Comparison of ENCODE assay signal across 19 cellular contexts in genomic region chr10:129021597-129022304, GRCh38.
DNase-seq lines count a peak whose midpoint lies in the region; ATAC-seq, FAIRE-seq and TF ChIP-seq lines count a peak whose summit lies in the region.
"Had no signal": no experiment of that assay in that cellular context is flagged by ENCODE, and none has a peak within 500 bp of the region (broad histone marks: within the 10 kb centered on the region; RNA-seq: fewer than 3 reads in every experiment).

No MANE protein-coding gene starts in this region.

- no peaks in the 10 kb centered on the region for H3K23me2 ChIP-seq in H1 (ENCODE audit: low read depth, low read length)

- H2AFZ ChIP-seq in H1 (ENCODE audit: low read length): peak overlapping the region; percentile 82

- peak overlapping the region; percentile 21 for H2BK120ac ChIP-seq in H1 (replicated peaks; ENCODE audit: low read depth, low read length)

- H4K8ac ChIP-seq in H1 (ENCODE audit: extremely low read depth, insufficient read depth, low read length): no peak overlapping the region; the same call in 1 of the 2 replicates

- no peak overlapping the region for H3K4ac ChIP-seq in H1 (replicated peaks; ENCODE audit: insufficient read length, low read depth, low read length)

- no peak for TF ChIP-seq EP300 in H1 (IDR thresholded peaks at IDR 0.05; ENCODE audit: borderline replicate concordance in 1 of 2, low read depth in 2 of 2, low read length in 2 of 2)

- H3K23ac ChIP-seq in H1 (ENCODE audit: insufficient read length): no peak overlapping the region

- H3K36me3 ChIP-seq in H1 (ENCODE audit: control insufficient read depth in 2 of 4, insufficient read depth in 4 of 4, low read length in 3 of 4): no peaks in the 10 kb centered on the region
- H3K36me3 ChIP-seq in iPS-15b (ENCODE audit: control insufficient read depth, insufficient read depth, low read length): no peaks in the 10 kb centered on the region
- no peaks in the 10 kb centered on the region for H3K36me3 ChIP-seq in psoas muscle (ENCODE audit: insufficient read depth in 1 of 2, low read depth in 1 of 2)
- H3K36me3 ChIP-seq: transverse colon had no signal

- H2BK15ac ChIP-seq in H1 (ENCODE audit: low read length): 0 out of 2 replicates have a peak overlapping the region, but pooled peaks have one; percentile 25

- FAIRE-seq in H1 (lab: Jason Lieb, UNC): no peak
- FAIRE-seq: A549 had no signal

- H4K91ac ChIP-seq in H1 (replicated peaks; ENCODE audit: insufficient read length, low read length): no peak overlapping the region

- intact Hi-C loops in psoas muscle (cut with DNase I): loop anchor here in 1 of 2 donors (10.0 kb wide), 1 partner anchor 397 kb away; no protein-coding TSS in a partner anchor

- H2BK20ac ChIP-seq in H1 (ENCODE audit: low read length): peak overlapping the region; percentile 51; the same call in 1 of the 2 replicates

- CTCF ChIA-PET in H1 (lab: Charles Lee; ENCODE audit: partially characterized antibody): interaction anchor here (0.7 to 2.6 kb wide), 4 partner anchors 10 to 310 kb away, joined by 3 to 13 read pairs (median 3); no protein-coding TSS in a partner anchor

- no peak overlapping the region for H3K14ac ChIP-seq in H1 (ENCODE audit: insufficient read length)

- peak in 2 of 4 donors; percentile 20 to 29 for ATAC-seq in psoas muscle
- no peak for ATAC-seq in HG03521 (IDR thresholded peaks at IDR 0.05; ENCODE audit: unreplicated experiment)
- no peak for ATAC-seq in HG03457 (IDR thresholded peaks at IDR 0.05; ENCODE audit: unreplicated experiment)
- ATAC-seq: A549; activated T-helper 17 cell treated with anti-CD3 and anti-CD28 coated beads, Interleukin-2, amount 50 U/mL, for 72 hours had no signal

- no peaks in the 10 kb centered on the region for H4K20me1 ChIP-seq in H1 (replicated peaks in 1 of 2; ENCODE audit: control insufficient read depth in 1 of 2, insufficient read depth in 2 of 2, low read length in 2 of 2)

- DNase-seq in Daoy (ENCODE audit: low read depth): peak; percentile 32
- DNase-seq in H1 (ENCODE audit: low read depth in 1 of 2, low spot score in 2 of 2): peak in 1 of 2 experiments; percentile 58
- no peak for DNase-seq in psoas muscle
- no peak for DNase-seq in NOMO-1 treated with dmso at 0.1 percent for 144 hours (lab: John Stamatoyannopoulos, UW; ENCODE audit: unreplicated experiment)
- no peak for DNase-seq in NCI-H1105 treated with DMSO at 0.1 percent for 48 hours (lab: John Stamatoyannopoulos, UW)
- DNase-seq: activated B cell treated with CpG ODN at 0.5 μM for 24 hours, DMS153, NCI-H1930, nucleus accumbens, SIG-M5, T-helper 2 cell, transverse colon had no signal

- TF ChIP-seq RAD21 in H1 (IDR thresholded peaks at IDR 0.05 in 1 of 2, conservative IDR thresholded peaks at IDR 0.05 in 1 of 2; ENCODE audit: low read depth in 2 of 2, low read length in 2 of 2): no peak

- POLR2A ChIA-PET in H1 (lab: Charles Lee; ENCODE audit: partially characterized antibody): interaction anchor here (0.7 to 0.9 kb wide), 3 partner anchors 72 to 481 kb away, joined by 3 to 5 read pairs (median 4); no protein-coding TSS in a partner anchor

- H3K4me2 ChIP-seq in H1 (ENCODE audit: insufficient read depth in 1 of 2, low read depth in 2 of 2, low read length in 2 of 2): peak overlapping the region; percentile 12 to 30; a peak in 2 of 4 replicates
- H3K4me2 ChIP-seq: A549 had no signal

- whole genome bisulfite sequencing in H1 (ENCODE audit: extremely low coverage in 1 of 2, insufficient coverage in 1 of 2, insufficient read length in 1 of 2, insufficient replicate concordance in 2 of 2, low coverage in 1 of 2, low lambda C conversion rate in 2 of 2, missing lambda C conversion rate in 1 of 2), 2 experiments: 52% methylated on average over 18 of the region's 18 CpGs; no CpG with 5 or more reads in 1 of the 2 experiments
- WGBS in psoas muscle, 3 donors: 21 to 48% (median 31%) methylated on average over 18 of the region's 18 CpGs

- TF ChIP-seq POLR2A in H1 (IDR thresholded peaks at IDR 0.05; ENCODE audit: control extremely low read depth in 1 of 2, low read depth in 2 of 2, low read length in 2 of 2): no peak

- H3K9me3 ChIP-seq in H1 (ENCODE audit: insufficient read depth in 2 of 2, low read depth in 1 of 2, low read length in 1 of 2) (no peaks in the 10 kb centered on the region), iPS-15b (ENCODE audit: control insufficient read depth, insufficient read depth, low read length) (no peaks in the 10 kb centered on the region), psoas muscle (no peaks in the 10 kb centered on the region)
- H3K9me3 ChIP-seq: A549, transverse colon had no signal

- H3K79me2 ChIP-seq in H1 (ENCODE audit: control insufficient read depth in 1 of 2, insufficient read depth in 2 of 2, low read length in 2 of 2): no peaks in the 10 kb centered on the region

- no peak overlapping the region; the same call in 1 of the 2 replicates for H3K18ac ChIP-seq in H1 (ENCODE audit: extremely low read depth, low read length)

- H2AK5ac ChIP-seq in H1 (ENCODE audit: low read depth, low read length): no peak overlapping the region

- H3K56ac ChIP-seq in H1 (replicated peaks; ENCODE audit: insufficient read length, low read depth, low read length): no peak overlapping the region

- TF ChIP-seq CTCF in H1 (IDR thresholded peaks at IDR 0.05; ENCODE audit: control extremely low read depth in 1 of 3, insufficient read depth in 1 of 3, low read depth in 1 of 3, low read length in 3 of 3) (no peak), psoas muscle (IDR thresholded peaks at IDR 0.05) (no peak)

- H3K27me3 ChIP-seq in H1 (replicated peaks in 1 of 4; ENCODE audit: control insufficient read depth in 3 of 4, extremely low read depth in 1 of 4, insufficient read depth in 3 of 4, low read length in 3 of 4) (no peaks in the 10 kb centered on the region), iPS-15b (ENCODE audit: control insufficient read depth, insufficient read depth, low read length) (no peaks in the 10 kb centered on the region), psoas muscle (ENCODE audit: insufficient read depth in 3 of 3, low read length in 2 of 3) (peaks cover 0 to 15% (median 4%) of the 10 kb centered on the region in 3 donors)

- no peak overlapping the region for H3K9ac ChIP-seq in H1 (replicated peaks in 1 of 4; ENCODE audit: extremely low read depth in 1 of 4, low read depth in 3 of 4, low read length in 3 of 4)
- peak overlapping the region; percentile 26 for H3K9ac ChIP-seq in iPS-15b (ENCODE audit: low read depth, low read length)

- no peak overlapping the region for H4K5ac ChIP-seq in H1 (ENCODE audit: insufficient read length, low read depth, low read length)

- H2BK12ac ChIP-seq in H1 (ENCODE audit: low read depth, low read length): peak overlapping the region; percentile 68; the same call in 1 of the 2 replicates

- no peak overlapping the region for H3K27ac ChIP-seq in H1 (ENCODE audit: low read depth, low read length)
- peak overlapping the region; percentile 3 for H3K27ac ChIP-seq in psoas muscle
- H3K27ac ChIP-seq: A549, HL-60, skin epidermis had no signal

- H3K4me1 ChIP-seq in H1 (replicated peaks in 1 of 4; ENCODE audit: control insufficient read depth in 3 of 4, insufficient read depth in 4 of 4, low read length in 3 of 4) (peaks cover 0 to 12% (median 9%) of the 10 kb centered on the region in 4 experiments; a peak in 5 of 7 replicates), iPS-15b (ENCODE audit: control insufficient read depth, insufficient read depth, low read length) (peaks cover 22% of the 10 kb centered on the region), psoas muscle (no peaks in the 10 kb centered on the region)
- H3K4me1 ChIP-seq: A549, transverse colon had no signal

- H3K4me3 ChIP-seq in H1 (ENCODE audit: extremely low read depth in 1 of 4, insufficient read depth in 2 of 4, low read depth in 3 of 4, low read length in 4 of 4) (no peak overlapping the region; a peak in 1 of 8 replicates), iPS-15b (ENCODE audit: low read depth, low read length) (no peak overlapping the region), psoas muscle (no peak overlapping the region)
- H3K4me3 ChIP-seq: A549, skin epidermis, transverse colon had no signal

- no peaks in the 10 kb centered on the region for H3K79me1 ChIP-seq in H1 (ENCODE audit: low read depth, low read length)

- peak overlapping the region; percentile 10; the same call in 1 of the 2 replicates for H2BK5ac ChIP-seq in H1 (ENCODE audit: low read depth, low read length)

TF ChIP-seq in H1, 55 proteins besides CTCF, POLR2A, EP300 and RAD21:
- TF ChIP-seq MAFK (IDR thresholded peaks at IDR 0.05; ENCODE audit: low read depth, low read length) (no peak), RXRA (IDR thresholded peaks at IDR 0.05; ENCODE audit: insufficient read depth, low read depth, low read length) (no peak), ATF2 (IDR thresholded peaks at IDR 0.05; ENCODE audit: low read length) (no peak), TCF12 (IDR thresholded peaks at IDR 0.05; ENCODE audit: low read depth, low read length) (peak; percentile 70; the same call in 1 of the 2 replicates), SIN3A (conservative IDR thresholded peaks at IDR 0.05 in 1 of 2, IDR thresholded peaks at IDR 0.05 in 1 of 2; ENCODE audit: low read depth in 1 of 2, low read length in 2 of 2) (no peak), HDAC6 (IDR thresholded peaks at IDR 0.05; ENCODE audit: low read depth, low read length) (no peak)
